ENCODE assay signal across 17 cellular contexts in genomic region chr9:116543731-116544400, GRCh38.
A peak's percentile ranks its signal among the peaks of the same experiment; 100 is the strongest.
DNase-seq lines count a peak whose midpoint lies in the region; ATAC-seq and TF ChIP-seq lines count a peak whose summit lies in the region.
"Had no signal": no experiment of that assay in that cellular context is flagged by ENCODE, and none has a peak within 500 bp of the region (broad histone marks: within the 10 kb centered on the region; RNA-seq: fewer than 3 reads in every experiment).

No MANE protein-coding gene starts in this region.

- DNase-seq in BJ (ENCODE audit: low read depth) (peak; percentile 49), fibroblast of pulmonary artery (ENCODE audit: low read depth) (peak; percentile 72), omental fat pad (ENCODE audit: low spot score) (no peak), HPDE6-E6E7 (ENCODE audit: extremely low spot score) (no peak), left colon (no peak), substantia nigra (lab: John Stamatoyannopoulos, UW) (no peak)
- DNase-seq in activated CD4-positive, alpha-beta T cell treated with anti-CD3 and anti-CD28 coated beads, Interleukin-2, amount 50 U/mL, for 4 hours = no peak
- DNase-seq: activated B cell treated with CpG ODN at 0.5 μM for 24 hours; activated CD8-positive, alpha-beta memory T cell treated with anti-CD3 and anti-CD28 coated beads, Interleukin-2, amount 50 U/mL, for 4 hours; activated naive CD4-positive, alpha-beta T cell treated with anti-CD3 and anti-CD28 coated beads, Interleukin-2, amount 50 U/mL, for 16 hours; colonic mucosa; DMS53; NCI-H1092; NCI-H2227 treated with DMSO at 0.1 percent for 48 hours had no signal

- ATAC-seq in SK-N-SH treated with all-trans-retinoic acid at 6 μM for 48 hours (peak; percentile 76; the same call in 2 of the 3 replicates), omental fat pad (ENCODE audit: low FRiP score) (peak; percentile 45), left colon (no peak)
- ATAC-seq: esophagus mucosa, GM12878 had no signal

- peaks cover 1% of the 10 kb centered on the region; the same call in 1 of the 2 replicates for H3K36me3 ChIP-seq in BJ (ENCODE audit: control insufficient read depth, insufficient read depth, low read length)
- H3K36me3 ChIP-seq: colonic mucosa had no signal

- H3K4me3 ChIP-seq in BJ (ENCODE audit: low read depth, low read length) (no peak overlapping the region), fibroblast of pulmonary artery (replicated peaks; ENCODE audit: low read depth, low read length) (no peak overlapping the region)
- H3K4me3 ChIP-seq: colonic mucosa, GM12878 had no signal

- POLR2A ChIA-PET in BJ (lab: Charles Lee) = no interaction called here

- no peak overlapping the region for H3K27ac ChIP-seq in substantia nigra (ENCODE audit: low read depth, low read length, poor library complexity, severe bottlenecking)
- H3K27ac ChIP-seq: colonic mucosa had no signal

- CTCF ChIA-PET in BJ (lab: Yijun Ruan, JAX) = no interaction called here

- no peaks in the 10 kb centered on the region for H3K27me3 ChIP-seq in BJ (ENCODE audit: control insufficient read depth, insufficient read depth, low read length)
- H3K27me3 ChIP-seq: colonic mucosa had no signal

- intact Hi-C loops in left colon (cut with DNase I, micrococcal nuclease) = no loop called here

- TF ChIP-seq CTCF in BJ (IDR thresholded peaks at IDR 0.05; ENCODE audit: insufficient read depth, low read depth, low read length) = no peak
- TF ChIP-seq CTCF in fibroblast of pulmonary artery (IDR thresholded peaks at IDR 0.05; ENCODE audit: low read length, missing control alignments) = no peak
- no peak for TF ChIP-seq CTCF in omental fat pad (IDR thresholded peaks at IDR 0.05)

TF ChIP-seq in SK-N-SH treated with all-trans-retinoic acid at 6 μM for 48 hours, 23 proteins besides CTCF, POLR2A, EP300 and RAD21:
- TF ChIP-seq OSR1 (CRISPR knock-in tag; IDR thresholded peaks at IDR 0.05) (no peak), CSDC2 (CRISPR knock-in tag; IDR thresholded peaks at IDR 0.05) (no peak), TCF4 (CRISPR knock-in tag; IDR thresholded peaks at IDR 0.05; ENCODE audit: borderline replicate concordance) (no peak), ZFP3 (CRISPR knock-in tag; IDR thresholded peaks at IDR 0.05) (no peak), POU6F1 (CRISPR knock-in tag; IDR thresholded peaks at IDR 0.05; ENCODE audit: borderline replicate concordance, low read depth) (no peak)

Comparison
In these comparisons a context has a peak if more than half of its experiments do, and no peak if none do; other contexts are left out.
1. DNase-seq: peak in BJ (single experiment) and fibroblast of pulmonary artery (single experiment); none in omental fat pad (single experiment), HPDE6-E6E7 (single experiment), left colon (0 of 2), activated CD4-positive, alpha-beta T cell treated with anti-CD3 and anti-CD28 coated beads, Interleukin-2, amount 50 U/mL, for 4 hours (0 of 2) and substantia nigra (0 of 49).